Comparison of ENCODE assay signal across 23 cellular contexts in the genomic region with DNA sequence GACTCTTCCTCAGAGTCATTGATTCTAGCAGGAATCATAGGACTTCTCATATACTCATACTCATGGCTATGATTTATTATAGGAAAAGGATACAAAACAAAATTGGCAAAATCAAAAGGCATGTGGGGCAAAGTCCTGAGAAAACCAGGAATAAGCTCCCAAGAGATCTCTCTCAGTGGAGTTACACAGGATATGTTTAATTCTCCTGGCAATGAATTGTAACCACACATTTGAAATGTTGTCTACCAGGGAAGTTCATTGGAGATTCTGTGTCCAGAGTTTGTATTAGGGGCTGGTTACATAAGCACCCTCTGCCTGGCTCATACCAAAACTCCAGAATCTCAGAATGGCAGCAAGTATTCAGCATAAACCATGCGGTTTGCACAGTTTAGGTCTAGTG.
"Had no signal": no experiment of that assay in that cellular context is flagged by ENCODE, and none has a peak within 500 bp of the region (broad histone marks: within the 10 kb centered on the region; RNA-seq: fewer than 3 reads in every experiment).

No MANE protein-coding gene starts in this region.

- H3K4me3 ChIP-seq: dorsolateral prefrontal cortex, esophagus squamous epithelium, hepatocyte, lung, pancreas, right lobe of liver, skin epidermis, transverse colon had no signal

- H3K27ac Mint-ChIP-seq: natural killer cell treated with Interleukin-12 subunit alpha and Interleukin-12 subunit beta and Interleukin-15 and Interleukin-18, amount 100 ng/mL, for 72 hours; progenitor cell of endocrine pancreas; stimulated activated naive B cell treated with anti-CD40 and anti-IgM and Interleukin-4, amounts not matched to agents 10 μg/mL and 1 μg/mL and 100 μg/mL, for 72 hours; stimulated activated naive CD8-positive, alpha-beta T cell treated with anti-CD3 and anti-CD28 coated beads, Interleukin-15, amount 100 ng/mL, for 72 hours had no signal

- H3K27me3 ChIP-seq: dorsolateral prefrontal cortex, esophagus squamous epithelium, hepatocyte, pancreas, right lobe of liver, transverse colon had no signal

- ATAC-seq: left ventricle myocardium superior; natural killer cell treated with Interleukin-12 subunit alpha and Interleukin-12 subunit beta and Interleukin-15 and Interleukin-18, amount 100 ng/mL, for 72 hours; right lobe of liver; stimulated activated naive B cell treated with anti-CD40 and anti-IgM and Interleukin-4, amounts not matched to agents 10 μg/mL and 1 μg/mL and 100 μg/mL, for 72 hours; stimulated activated naive CD8-positive, alpha-beta T cell treated with anti-CD3 and anti-CD28 coated beads, Interleukin-15, amount 100 ng/mL, for 72 hours had no signal

- H3K4me3 Mint-ChIP-seq: central memory CD8-positive, alpha-beta T cell; natural killer cell treated with Interleukin-12 subunit alpha and Interleukin-12 subunit beta and Interleukin-15 and Interleukin-18, amount 100 ng/mL, for 72 hours; stimulated activated naive B cell treated with anti-CD40 and anti-IgM and Interleukin-4, amounts not matched to agents 10 μg/mL and 1 μg/mL and 100 μg/mL, for 72 hours; stimulated activated naive CD8-positive, alpha-beta T cell treated with anti-CD3 and anti-CD28 coated beads, Interleukin-15, amount 100 ng/mL, for 72 hours had no signal

- H3K9me3 ChIP-seq: esophagus squamous epithelium, pancreas, right lobe of liver, transverse colon had no signal

- H3K36me3 ChIP-seq: esophagus squamous epithelium, pancreas, right lobe of liver, transverse colon had no signal

- H2AFZ ChIP-seq: hepatocyte had no signal

- H3K79me2 ChIP-seq: hepatocyte had no signal

- H3K36me3 Mint-ChIP-seq: natural killer cell treated with Interleukin-12 subunit alpha and Interleukin-12 subunit beta and Interleukin-15 and Interleukin-18, amount 100 ng/mL, for 72 hours; stimulated activated naive B cell treated with anti-CD40 and anti-IgM and Interleukin-4, amounts not matched to agents 10 μg/mL and 1 μg/mL and 100 μg/mL, for 72 hours had no signal

- H3K4me2 ChIP-seq: hepatocyte had no signal

- H3K4me1 Mint-ChIP-seq: central memory CD8-positive, alpha-beta T cell; stimulated activated naive B cell treated with anti-CD40 and anti-IgM and Interleukin-4, amounts not matched to agents 10 μg/mL and 1 μg/mL and 100 μg/mL, for 72 hours; stimulated activated naive CD8-positive, alpha-beta T cell treated with anti-CD3 and anti-CD28 coated beads, Interleukin-15, amount 100 ng/mL, for 72 hours had no signal

- DNase-seq: cortex of kidney; effector CD8-positive, alpha-beta T cell; esophagus squamous epithelium; kidney; left cardiac atrium; left ventricle myocardium superior; mesenchymal stem cell; midbrain; occipital lobe; pancreas; right lobe of liver; stimulated activated CD4-positive, alpha-beta T cell treated with anti-CD3 and anti-CD28 coated beads, Interleukin-2, amount 100 ng/mL, for 24 hours; stimulated activated CD4-positive, alpha-beta T cell treated with anti-CD3 and anti-CD28 coated beads, Interleukin-4, amount 100 ng/mL, for 4 hours; stimulated activated naive B cell treated with anti-CD40 and anti-IgM and Interleukin-4, amounts not matched to agents 10 μg/mL and 1 μg/mL and 100 μg/mL, for 72 hours; stimulated activated naive CD8-positive, alpha-beta T cell treated with anti-CD3 and anti-CD28 coated beads, Interleukin-15, amount 100 ng/mL, for 72 hours; transverse colon had no signal

- H3K9me3 Mint-ChIP-seq: central memory CD8-positive, alpha-beta T cell; natural killer cell treated with Interleukin-12 subunit alpha and Interleukin-12 subunit beta and Interleukin-15 and Interleukin-18, amount 100 ng/mL, for 72 hours; stimulated activated naive B cell treated with anti-CD40 and anti-IgM and Interleukin-4, amounts not matched to agents 10 μg/mL and 1 μg/mL and 100 μg/mL, for 72 hours; stimulated activated naive CD8-positive, alpha-beta T cell treated with anti-CD3 and anti-CD28 coated beads, Interleukin-15, amount 100 ng/mL, for 72 hours had no signal

- H3K27me3 Mint-ChIP-seq: central memory CD8-positive, alpha-beta T cell; progenitor cell of endocrine pancreas; stimulated activated naive B cell treated with anti-CD40 and anti-IgM and Interleukin-4, amounts not matched to agents 10 μg/mL and 1 μg/mL and 100 μg/mL, for 72 hours; stimulated activated naive CD8-positive, alpha-beta T cell treated with anti-CD3 and anti-CD28 coated beads, Interleukin-15, amount 100 ng/mL, for 72 hours had no signal

- H3K27ac ChIP-seq: hepatocyte, pancreas, right lobe of liver had no signal

- H3K4me1 ChIP-seq: pancreas, right lobe of liver had no signal
